Comparison of ENCODE assay signal across 23 cellular contexts in genomic region chr5:44958943-44959342, GRCh38.
"Had no signal": no experiment of that assay in that cellular context is flagged by ENCODE, and none has a peak within 500 bp of the region (broad histone marks: within the 10 kb centered on the region; RNA-seq: fewer than 3 reads in every experiment).

No MANE protein-coding gene starts in this region.

- H3K4me3 Mint-ChIP-seq: mesothelial cell of epicardium, naive B cell had no signal

- H3K27ac ChIP-seq: coronary artery, dorsolateral prefrontal cortex, esophagus muscularis mucosa, foreskin keratinocyte, gastroesophageal sphincter, heart left ventricle, left lung, lower lobe of right lung had no signal

- H3K4me1 Mint-ChIP-seq: mesothelial cell of epicardium had no signal

- H3K9me3 ChIP-seq: esophagus muscularis mucosa, gastroesophageal sphincter, lower lobe of right lung had no signal

- H3K27ac Mint-ChIP-seq: mesothelial cell of epicardium, naive B cell had no signal

- H3K27me3 ChIP-seq: dorsolateral prefrontal cortex, esophagus muscularis mucosa, foreskin keratinocyte, gastroesophageal sphincter, heart left ventricle, left lung had no signal

- H3K36me3 Mint-ChIP-seq: mesothelial cell of epicardium, naive B cell had no signal

- H3K36me3 ChIP-seq: esophagus muscularis mucosa, gastroesophageal sphincter, heart left ventricle, left lung, lower lobe of right lung had no signal

- DNase-seq: dermis blood vessel endothelial cell; dorsolateral prefrontal cortex; effector CD4-positive, alpha-beta T cell; effector memory CD4-positive, alpha-beta T cell; foreskin keratinocyte; heart left ventricle; hippocampal formation; left cardiac atrium; left lung; left ventricle myocardium superior; lower lobe of right lung; mesenchymal stem cell; mucosa of descending colon; naive B cell had no signal

- H3K4me3 ChIP-seq: coronary artery, dorsolateral prefrontal cortex, esophagus muscularis mucosa, gastroesophageal sphincter, heart left ventricle, left lung, lower lobe of right lung, mucosa of descending colon had no signal

- H3K4me1 ChIP-seq: esophagus muscularis mucosa, foreskin keratinocyte, gastroesophageal sphincter, heart left ventricle, left lung, lower lobe of right lung had no signal

- ATAC-seq: foreskin keratinocyte, gastroesophageal sphincter, heart left ventricle, left cardiac atrium, left lung, left ventricle myocardium superior, lower lobe of right lung, mucosa of descending colon had no signal

- FAIRE-seq: colon, endothelial cell of umbilical vein, frontal cortex, islet of Langerhans, keratinocyte had no signal
